1 cellular context compared by ENCODE assay signal in genomic region chr1:235138821-235139220, GRCh38.
TF ChIP-seq lines count a peak whose summit lies in the region.

No MANE protein-coding gene starts in this region.

TF ChIP-seq in IMR-90, 13 proteins besides CTCF, POLR2A, EP300 and RAD21:
- TF ChIP-seq RCOR1 (IDR thresholded peaks at IDR 0.05; ENCODE audit: insufficient replicate concordance, low read length) (no peak), FOS (IDR thresholded peaks at IDR 0.05; ENCODE audit: low read depth, low read length) (no peak), CEBPB (IDR thresholded peaks at IDR 0.05; ENCODE audit: low read depth, low read length) (no peak), CHD1 (IDR thresholded peaks at IDR 0.05; ENCODE audit: low read depth, low read length) (no peak), NFE2L2 (IDR thresholded peaks at IDR 0.05; ENCODE audit: low read depth, low read length) (no peak)
